Comparison of ENCODE assay signal across 22 cellular contexts in genomic region chr3:9590282-9590791, GRCh38. TPM values are rescaled to one million over a fixed set of nuclear protein-coding genes. Genes with fewer than 3 reads are reported as not detected.
"Had no signal": no experiment of that assay in that cellular context is flagged by ENCODE, and none has a peak within 500 bp of the region (broad histone marks: within the 10 kb centered on the region; RNA-seq: fewer than 3 reads in every experiment).

No MANE protein-coding gene starts in this region.

- H3K9me3 ChIP-seq: colonic mucosa, left lung had no signal

- H3K27ac ChIP-seq: colonic mucosa, left lung, stomach, VCaP had no signal

- H3K27me3 ChIP-seq: colonic mucosa, left lung, stomach had no signal

- H3K36me3 ChIP-seq: colonic mucosa, left lung, stomach had no signal

- H3K4me3 ChIP-seq: colonic mucosa, left lung, smooth muscle cell, stomach had no signal

- H3K4me1 Mint-ChIP-seq: activated naive CD4-positive, alpha-beta T cell treated with anti-CD3 and anti-CD28 coated beads, Interleukin-2, amount 10 ng/mL, durations not matched to agents 7 days and 5 days; activated naive CD8-positive, alpha-beta T cell treated with anti-CD3 and anti-CD28 coated beads, Interleukin-2, amount 50 U/mL, for 24 hours; central memory CD8-positive, alpha-beta T cell; nephron progenitor cell had no signal

- H3K4me1 ChIP-seq: colonic mucosa, left lung, stomach had no signal

- ATAC-seq: activated naive CD8-positive, alpha-beta T cell treated with anti-CD3 and anti-CD28 coated beads, Interleukin-2, amount 50 U/mL, for 24 hours; activated T-cell treated with anti-CD3 and anti-CD28 coated beads, Interleukin-2, amount 50 U/mL, for 4 hours; left lung; sciatic nerve had no signal

- H3K4me3 Mint-ChIP-seq: activated naive CD4-positive, alpha-beta T cell treated with anti-CD3 and anti-CD28 coated beads, Interleukin-2, amount 10 ng/mL, durations not matched to agents 7 days and 5 days; activated naive CD8-positive, alpha-beta T cell treated with anti-CD3 and anti-CD28 coated beads, Interleukin-2, amount 50 U/mL, for 24 hours; activated T-cell treated with anti-CD3 and anti-CD28 coated beads, Interleukin-2, amount 50 U/mL, for 4 hours; central memory CD8-positive, alpha-beta T cell; nephron progenitor cell; type B pancreatic cell had no signal

- H3K27me3 Mint-ChIP-seq: type B pancreatic cell had no signal

- H3K36me3 Mint-ChIP-seq: activated naive CD4-positive, alpha-beta T cell treated with anti-CD3 and anti-CD28 coated beads, Interleukin-2, amount 10 ng/mL, durations not matched to agents 7 days and 5 days; type B pancreatic cell had no signal

- DNase-seq: activated CD4-positive, alpha-beta T cell treated with anti-CD3 and anti-CD28 coated beads, Interleukin-2, amount 50 U/mL, for 1 hour; activated CD4-positive, CD25-positive, alpha-beta regulatory T cell treated with anti-CD3 and anti-CD28 coated beads, Interleukin-2, amount 50 U/mL, for 72 hours; activated CD8-positive, alpha-beta memory T cell treated with anti-CD3 and anti-CD28 coated beads, Interleukin-2, amount 50 U/mL, for 4 hours; activated naive CD4-positive, alpha-beta T cell treated with anti-CD3 and anti-CD28 coated beads, Interleukin-2, amount 10 ng/mL, durations not matched to agents 7 days and 5 days; activated naive CD8-positive, alpha-beta T cell treated with anti-CD3 and anti-CD28 coated beads, Interleukin-2, amount 50 U/mL, for 24 hours; activated T-cell treated with anti-CD3 and anti-CD28 coated beads, Interleukin-2, amount 50 U/mL, for 4 hours; aorta; colonic mucosa; left lung; mammary epithelial cell; nephron progenitor cell; nucleus accumbens; stimulated activated CD4-positive, alpha-beta T cell treated with anti-CD3 and anti-CD28 coated beads, Interleukin-4, amount 100 ng/mL, for 1 hour; stomach had no signal

- H3K4me2 ChIP-seq: smooth muscle cell had no signal

- H3K9me3 Mint-ChIP-seq: activated naive CD4-positive, alpha-beta T cell treated with anti-CD3 and anti-CD28 coated beads, Interleukin-2, amount 10 ng/mL, durations not matched to agents 7 days and 5 days; activated naive CD8-positive, alpha-beta T cell treated with anti-CD3 and anti-CD28 coated beads, Interleukin-2, amount 50 U/mL, for 24 hours; activated T-cell treated with anti-CD3 and anti-CD28 coated beads, Interleukin-2, amount 50 U/mL, for 4 hours; central memory CD8-positive, alpha-beta T cell; type B pancreatic cell had no signal

- H3K27ac Mint-ChIP-seq: activated naive CD4-positive, alpha-beta T cell treated with anti-CD3 and anti-CD28 coated beads, Interleukin-2, amount 10 ng/mL, durations not matched to agents 7 days and 5 days; activated naive CD8-positive, alpha-beta T cell treated with anti-CD3 and anti-CD28 coated beads, Interleukin-2, amount 50 U/mL, for 24 hours; nephron progenitor cell; type B pancreatic cell had no signal

RNA-seq across cellular contexts. Expression of gene LHFPL4, which starts 36.7 kb away (rescaled TPM):
- total RNA-seq: activated T-cell treated with anti-CD3 and anti-CD28 coated beads, Interleukin-2, amount 50 U/mL, for 4 hours; aorta; epithelial cell of proximal tubule; kidney epithelial cell; left lung; mammary epithelial cell; myocyte; sciatic nerve; smooth muscle cell had no signal
